Comparison of ENCODE assay signal across 1 cellular context in the genomic region with DNA sequence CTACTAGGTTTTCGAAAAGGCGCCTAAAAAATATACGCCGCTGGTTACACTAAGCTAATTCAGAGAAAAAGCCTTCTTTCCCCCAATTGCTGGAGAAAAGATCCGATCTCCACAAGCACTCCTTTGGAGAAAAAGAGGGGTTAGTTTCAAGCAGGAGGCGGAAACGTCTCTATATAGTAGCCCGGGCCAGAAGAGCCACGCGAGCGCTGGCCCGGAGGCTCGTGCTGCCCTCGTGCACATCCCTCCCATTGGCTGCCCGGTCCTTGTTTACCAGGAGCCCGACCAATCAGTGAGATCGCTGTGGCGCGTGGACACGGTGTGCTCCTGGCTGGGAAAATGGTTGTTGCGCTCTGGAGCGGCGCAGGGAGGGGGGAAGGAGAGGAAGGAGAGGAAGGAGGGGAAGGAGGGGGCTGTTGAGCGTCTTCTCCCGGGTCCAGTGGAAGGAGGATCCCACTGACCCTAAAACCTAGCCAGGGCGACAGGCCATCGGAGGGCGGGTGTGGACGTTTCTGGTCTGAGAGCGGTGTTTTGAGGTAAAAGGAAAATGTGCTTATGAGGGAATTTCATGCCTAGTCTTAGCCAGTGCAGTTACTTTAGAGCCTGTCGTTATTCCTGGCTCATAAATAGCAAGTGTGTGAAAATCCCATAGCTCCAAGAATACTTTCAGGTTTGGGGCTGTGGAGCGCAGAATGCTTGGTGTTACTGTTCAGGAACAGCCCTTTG.
A peak's percentile ranks its signal among the peaks of the same experiment; 100 is the strongest.
TF ChIP-seq lines count a peak whose summit lies in the region.

A gene with protein sequence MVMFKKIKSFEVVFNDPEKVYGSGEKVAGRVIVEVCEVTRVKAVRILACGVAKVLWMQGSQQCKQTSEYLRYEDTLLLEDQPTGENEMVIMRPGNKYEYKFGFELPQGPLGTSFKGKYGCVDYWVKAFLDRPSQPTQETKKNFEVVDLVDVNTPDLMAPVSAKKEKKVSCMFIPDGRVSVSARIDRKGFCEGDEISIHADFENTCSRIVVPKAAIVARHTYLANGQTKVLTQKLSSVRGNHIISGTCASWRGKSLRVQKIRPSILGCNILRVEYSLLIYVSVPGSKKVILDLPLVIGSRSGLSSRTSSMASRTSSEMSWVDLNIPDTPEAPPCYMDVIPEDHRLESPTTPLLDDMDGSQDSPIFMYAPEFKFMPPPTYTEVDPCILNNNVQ (minus strand): TSS at position 147 of the 723 bp plus-strand sequence. CDS start 313 bp downstream, outside the sequence.

TF ChIP-seq in GM12878, 131 proteins besides CTCF, POLR2A, EP300 and RAD21 (continued from another document and continues in another):
- TF ChIP-seq NRF1 (conservative IDR thresholded peaks at IDR 0.05; ENCODE audit: low read depth, low read length) (0 out of 2 replicates have a peak, but pooled peaks have one; percentile 15), GATAD2B (conservative IDR thresholded peaks at IDR 0.05; ENCODE audit: low read depth) (peak; percentile 98), CHD2 (IDR thresholded peaks at IDR 0.05; ENCODE audit: borderline replicate concordance, low read depth, low read length) (peak; percentile 83), FOS (IDR thresholded peaks at IDR 0.05; ENCODE audit: borderline replicate concordance, extremely low read depth, insufficient read length) (peak; percentile 44), SMAD1 (IDR thresholded peaks at IDR 0.05; ENCODE audit: low read depth, partially characterized antibody) (peak; percentile 95), CHD4 (IDR thresholded peaks at IDR 0.05) (no peak), SKIL (IDR thresholded peaks at IDR 0.05; ENCODE audit: low read depth, poor library complexity, severe bottlenecking) (peak; percentile 46), POLR2AphosphoS2 (IDR thresholded peaks at IDR 0.05; ENCODE audit: low read depth, low read length) (peak; percentile 99), TBL1XR1 (IDR thresholded peaks at IDR 0.05; ENCODE audit: low read depth, low read length) (0 out of 2 replicates have a peak, but pooled peaks have one; percentile 32), CHD1 (IDR thresholded peaks at IDR 0.05; ENCODE audit: low read depth, low read length) (peak; percentile 65; the same call in 1 of the 2 replicates), RFX5 (IDR thresholded peaks at IDR 0.05; ENCODE audit: low read depth, low read length) (peak; percentile 66; the same call in 1 of the 2 replicates), RB1 (IDR thresholded peaks at IDR 0.05; ENCODE audit: borderline replicate concordance) (no peak), ASH2L (IDR thresholded peaks at IDR 0.05; ENCODE audit: borderline replicate concordance, low read depth) (peak; percentile 8; the same call in 1 of the 2 replicates), TCF7 (IDR thresholded peaks at IDR 0.05; ENCODE audit: borderline replicate concordance) (peak; percentile 73; the same call in 1 of the 2 replicates), WRNIP1 (IDR thresholded peaks at IDR 0.05; ENCODE audit: borderline replicate concordance, low read depth, low read length) (no peak), NBN (IDR thresholded peaks at IDR 0.05) (peak; percentile 84; the same call in 1 of the 2 replicates), FOXM1 (IDR thresholded peaks at IDR 0.05; ENCODE audit: low read depth, low read length) (peak; percentile 81; the same call in 1 of the 2 replicates), MXI1 (IDR thresholded peaks at IDR 0.05; ENCODE audit: low read depth, low read length) (peak; percentile 94), ZBTB11 (CRISPR knock-in tag; IDR thresholded peaks at IDR 0.05) (no peak), SP1 (IDR thresholded peaks at IDR 0.05; ENCODE audit: low read depth, low read length) (peak; percentile 93), USF1 (IDR thresholded peaks at IDR 0.05; ENCODE audit: borderline replicate concordance, extremely low read length, insufficient read depth, low read depth, low read length) (peak; percentile 45), BACH1 (IDR thresholded peaks at IDR 0.05; ENCODE audit: borderline replicate concordance) (no peak; the same call in 1 of the 2 replicates), PML (IDR thresholded peaks at IDR 0.05; ENCODE audit: low read length) (peak; percentile 100), USF2 (IDR thresholded peaks at IDR 0.05; ENCODE audit: borderline replicate concordance, low read depth, low read length) (peak; percentile 35; the same call in 1 of the 2 replicates), POLR2AphosphoS5 (IDR thresholded peaks at IDR 0.05; ENCODE audit: low read length) (peak; percentile 99), JUND (IDR thresholded peaks at IDR 0.05; ENCODE audit: low read depth, low read length) (0 out of 2 replicates have a peak, but pooled peaks have one; percentile 27)
- TF ChIP-seq, protein P1, sequence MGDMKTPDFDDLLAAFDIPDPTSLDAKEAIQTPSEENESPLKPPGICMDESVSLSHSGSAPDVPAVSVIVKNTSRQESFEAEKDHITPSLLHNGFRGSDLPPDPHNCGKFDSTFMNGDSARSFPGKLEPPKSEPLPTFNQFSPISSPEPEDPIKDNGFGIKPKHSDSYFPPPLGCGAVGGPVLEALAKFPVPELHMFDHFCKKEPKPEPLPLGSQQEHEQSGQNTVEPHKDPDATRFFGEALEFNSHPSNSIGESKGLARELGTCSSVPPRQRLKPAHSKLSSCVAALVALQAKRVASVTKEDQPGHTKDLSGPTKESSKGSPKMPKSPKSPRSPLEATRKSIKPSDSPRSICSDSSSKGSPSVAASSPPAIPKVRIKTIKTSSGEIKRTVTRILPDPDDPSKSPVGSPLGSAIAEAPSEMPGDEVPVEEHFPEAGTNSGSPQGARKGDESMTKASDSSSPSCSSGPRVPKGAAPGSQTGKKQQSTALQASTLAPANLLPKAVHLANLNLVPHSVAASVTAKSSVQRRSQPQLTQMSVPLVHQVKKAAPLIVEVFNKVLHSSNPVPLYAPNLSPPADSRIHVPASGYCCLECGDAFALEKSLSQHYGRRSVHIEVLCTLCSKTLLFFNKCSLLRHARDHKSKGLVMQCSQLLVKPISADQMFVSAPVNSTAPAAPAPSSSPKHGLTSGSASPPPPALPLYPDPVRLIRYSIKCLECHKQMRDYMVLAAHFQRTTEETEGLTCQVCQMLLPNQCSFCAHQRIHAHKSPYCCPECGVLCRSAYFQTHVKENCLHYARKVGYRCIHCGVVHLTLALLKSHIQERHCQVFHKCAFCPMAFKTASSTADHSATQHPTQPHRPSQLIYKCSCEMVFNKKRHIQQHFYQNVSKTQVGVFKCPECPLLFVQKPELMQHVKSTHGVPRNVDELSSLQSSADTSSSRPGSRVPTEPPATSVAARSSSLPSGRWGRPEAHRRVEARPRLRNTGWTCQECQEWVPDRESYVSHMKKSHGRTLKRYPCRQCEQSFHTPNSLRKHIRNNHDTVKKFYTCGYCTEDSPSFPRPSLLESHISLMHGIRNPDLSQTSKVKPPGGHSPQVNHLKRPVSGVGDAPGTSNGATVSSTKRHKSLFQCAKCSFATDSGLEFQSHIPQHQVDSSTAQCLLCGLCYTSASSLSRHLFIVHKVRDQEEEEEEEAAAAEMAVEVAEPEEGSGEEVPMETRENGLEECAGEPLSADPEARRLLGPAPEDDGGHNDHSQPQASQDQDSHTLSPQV (IDR thresholded peaks at IDR 0.05) = peak; percentile 100
- TF ChIP-seq, protein P2, sequence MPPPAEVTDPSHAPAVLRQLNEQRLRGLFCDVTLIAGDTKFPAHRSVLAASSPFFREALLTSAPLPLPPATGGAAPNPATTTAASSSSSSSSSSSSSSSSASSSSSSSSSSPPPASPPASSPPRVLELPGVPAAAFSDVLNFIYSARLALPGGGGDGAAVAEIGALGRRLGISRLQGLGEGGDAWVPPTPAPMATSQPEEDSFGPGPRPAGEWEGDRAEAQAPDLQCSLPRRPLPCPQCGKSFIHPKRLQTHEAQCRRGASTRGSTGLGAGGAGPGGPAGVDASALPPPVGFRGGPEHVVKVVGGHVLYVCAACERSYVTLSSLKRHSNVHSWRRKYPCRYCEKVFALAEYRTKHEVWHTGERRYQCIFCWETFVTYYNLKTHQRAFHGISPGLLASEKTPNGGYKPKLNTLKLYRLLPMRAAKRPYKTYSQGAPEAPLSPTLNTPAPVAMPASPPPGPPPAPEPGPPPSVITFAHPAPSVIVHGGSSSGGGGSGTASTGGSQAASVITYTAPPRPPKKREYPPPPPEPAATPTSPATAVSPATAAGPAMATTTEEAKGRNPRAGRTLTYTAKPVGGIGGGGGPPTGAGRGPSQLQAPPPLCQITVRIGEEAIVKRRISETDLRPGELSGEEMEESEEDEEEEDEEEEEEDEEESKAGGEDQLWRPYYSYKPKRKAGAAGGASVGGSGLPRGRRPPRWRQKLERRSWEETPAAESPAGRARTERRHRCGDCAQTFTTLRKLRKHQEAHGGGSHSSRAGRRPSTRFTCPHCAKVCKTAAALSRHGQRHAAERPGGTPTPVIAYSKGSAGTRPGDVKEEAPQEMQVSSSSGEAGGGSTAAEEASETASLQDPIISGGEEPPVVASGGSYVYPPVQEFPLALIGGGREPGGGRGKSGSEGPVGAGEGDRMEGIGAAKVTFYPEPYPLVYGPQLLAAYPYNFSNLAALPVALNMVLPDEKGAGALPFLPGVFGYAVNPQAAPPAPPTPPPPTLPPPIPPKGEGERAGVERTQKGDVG (CRISPR knock-in tag; IDR thresholded peaks at IDR 0.05) = no peak
- TF ChIP-seq, protein P3, sequence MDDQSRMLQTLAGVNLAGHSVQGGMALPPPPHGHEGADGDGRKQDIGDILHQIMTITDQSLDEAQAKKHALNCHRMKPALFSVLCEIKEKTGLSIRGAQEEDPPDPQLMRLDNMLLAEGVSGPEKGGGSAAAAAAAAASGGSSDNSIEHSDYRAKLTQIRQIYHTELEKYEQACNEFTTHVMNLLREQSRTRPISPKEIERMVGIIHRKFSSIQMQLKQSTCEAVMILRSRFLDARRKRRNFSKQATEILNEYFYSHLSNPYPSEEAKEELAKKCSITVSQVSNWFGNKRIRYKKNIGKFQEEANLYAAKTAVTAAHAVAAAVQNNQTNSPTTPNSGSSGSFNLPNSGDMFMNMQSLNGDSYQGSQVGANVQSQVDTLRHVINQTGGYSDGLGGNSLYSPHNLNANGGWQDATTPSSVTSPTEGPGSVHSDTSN (IDR thresholded peaks at IDR 0.05; ENCODE audit: insufficient replicate concordance, low read depth, low read length) = no peak
- TF ChIP-seq, protein P4, sequence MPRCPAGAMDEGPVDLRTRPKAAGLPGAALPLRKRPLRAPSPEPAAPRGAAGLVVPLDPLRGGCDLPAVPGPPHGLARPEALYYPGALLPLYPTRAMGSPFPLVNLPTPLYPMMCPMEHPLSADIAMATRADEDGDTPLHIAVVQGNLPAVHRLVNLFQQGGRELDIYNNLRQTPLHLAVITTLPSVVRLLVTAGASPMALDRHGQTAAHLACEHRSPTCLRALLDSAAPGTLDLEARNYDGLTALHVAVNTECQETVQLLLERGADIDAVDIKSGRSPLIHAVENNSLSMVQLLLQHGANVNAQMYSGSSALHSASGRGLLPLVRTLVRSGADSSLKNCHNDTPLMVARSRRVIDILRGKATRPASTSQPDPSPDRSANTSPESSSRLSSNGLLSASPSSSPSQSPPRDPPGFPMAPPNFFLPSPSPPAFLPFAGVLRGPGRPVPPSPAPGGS (IDR thresholded peaks at IDR 0.05; ENCODE audit: borderline replicate concordance, insufficient read depth, low read depth, low read length, poor library complexity, severe bottlenecking) = peak; percentile 92
